In the genomic region with DNA sequence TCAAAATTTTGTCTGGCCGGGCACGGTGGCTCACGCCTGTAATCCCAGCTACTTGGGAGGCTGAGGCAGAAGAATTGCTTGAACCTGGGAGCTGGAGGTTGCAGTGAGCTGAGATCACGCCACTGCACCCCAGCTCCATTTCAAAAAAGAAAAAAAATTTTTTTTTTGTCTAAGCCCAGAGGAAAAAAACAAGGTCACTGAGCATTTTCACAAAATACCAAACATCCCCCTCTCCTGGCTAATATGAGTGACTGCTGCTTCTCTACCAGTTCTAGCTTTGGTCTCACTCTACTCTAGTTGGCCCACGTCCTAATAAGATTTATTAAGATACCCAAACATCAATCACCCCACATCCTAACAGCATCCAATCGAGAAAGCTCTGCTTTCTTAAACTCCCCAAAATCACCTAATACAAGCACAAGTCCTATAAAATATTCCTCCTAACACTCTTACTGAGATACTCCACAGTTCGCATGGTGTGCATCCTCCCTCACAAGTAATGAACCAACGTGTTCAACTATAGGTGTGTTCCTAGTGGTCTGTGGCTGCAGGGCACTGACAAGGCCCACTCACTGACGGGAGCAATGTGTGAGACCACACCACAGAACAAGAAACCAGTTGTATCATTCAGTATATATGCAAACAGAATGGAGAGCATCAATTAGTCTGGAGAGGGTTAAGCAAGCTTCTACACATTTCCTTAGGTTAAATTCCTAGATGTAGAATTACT, we compare ENCODE assay signal across 9 cellular contexts.
DNase-seq lines count a peak whose midpoint lies in the region; ATAC-seq and TF ChIP-seq lines count a peak whose summit lies in the region.
"Had no signal": no experiment of that assay in that cellular context is flagged by ENCODE, and none has a peak within 500 bp of the region (broad histone marks: within the 10 kb centered on the region; RNA-seq: fewer than 3 reads in every experiment).

No MANE protein-coding gene starts in this region.

- H3K9me3 Mint-ChIP-seq in CD14-positive monocyte: peaks cover 0 to 3% (median 0%) of the 10 kb centered on the region in 7 donors
- H3K9me3 Mint-ChIP-seq in activated naive CD8-positive, alpha-beta T cell (ENCODE audit: low read depth): no peaks in the 10 kb centered on the region

- no peaks in the 10 kb centered on the region for H3K27me3 ChIP-seq in mesenchymal stem cell (ENCODE audit: control insufficient read depth in 1 of 2, insufficient read depth in 1 of 2, low read length in 2 of 2)

- no peak overlapping the region for H2AFZ ChIP-seq in mesenchymal stem cell (ENCODE audit: low read depth, low read length)

- H3K36me3 ChIP-seq in mesenchymal stem cell (ENCODE audit: control insufficient read depth in 1 of 2, insufficient read depth in 2 of 2, low read depth in 1 of 2, low read length in 2 of 2): peaks cover 0 to 2% of the 10 kb centered on the region in 2 experiments

- H3K4me3 ChIP-seq in HFF-Myc (replicated peaks; ENCODE audit: low read depth, low read length) (no peak overlapping the region), mesenchymal stem cell (ENCODE audit: insufficient read depth in 1 of 2, low read depth in 1 of 2, low read length in 2 of 2) (no peak overlapping the region)

- TF ChIP-seq CTCF in CD14-positive monocyte (IDR thresholded peaks at IDR 0.05) (peak; percentile 41), HFF-Myc (IDR thresholded peaks at IDR 0.05; ENCODE audit: low read depth, low read length, missing control alignments) (peak; percentile 47)

- no peak overlapping the region for H3K4me3 Mint-ChIP-seq in CD14-positive monocyte
- peak overlapping the region; percentile 4 for H3K4me3 Mint-ChIP-seq in activated naive CD8-positive, alpha-beta T cell

- no peak overlapping the region for H4K91ac ChIP-seq in mesenchymal stem cell (ENCODE audit: low read length)

- no peak overlapping the region for H3K27ac ChIP-seq in mesenchymal stem cell (ENCODE audit: low read length, poor library complexity, severe bottlenecking)

- no peaks in the 10 kb centered on the region for H3K9me3 ChIP-seq in mesenchymal stem cell (ENCODE audit: control insufficient read depth, low read length)

- H2BK12ac ChIP-seq in mesenchymal stem cell (ENCODE audit: low read length in 2 of 2): no peak overlapping the region

- H3K4me2 ChIP-seq in mesenchymal stem cell (ENCODE audit: low read length, poor library complexity, severe bottlenecking): no peak overlapping the region

- peak overlapping the region in 1 of 2 experiments; percentile 58 for H3K4ac ChIP-seq in mesenchymal stem cell (ENCODE audit: low read depth in 1 of 2, low read length in 2 of 2)

- no peak for DNase-seq in CD14-positive monocyte (ENCODE audit: low spot score)
- DNase-seq in HFF-Myc (ENCODE audit: extremely low read depth, low read depth): no peak
- DNase-seq in mesenchymal stem cell: peak; percentile 49
- no peak for DNase-seq in putamen (ENCODE audit: low spot score)
- DNase-seq: T-helper 9 cell had no signal

- H3K27me3 Mint-ChIP-seq in CD14-positive monocyte (ENCODE audit: low read depth in 3 of 3): no peaks in the 10 kb centered on the region
- H3K27me3 Mint-ChIP-seq in activated naive CD8-positive, alpha-beta T cell: no peaks in the 10 kb centered on the region

- H3K23ac ChIP-seq in mesenchymal stem cell (ENCODE audit: low read length in 2 of 2): no peak overlapping the region

- H2BK5ac ChIP-seq in mesenchymal stem cell (ENCODE audit: low read depth, low read length, poor library complexity, severe bottlenecking): no peak overlapping the region

- no peak overlapping the region for H4K8ac ChIP-seq in mesenchymal stem cell (ENCODE audit: low read length)

- H3K14ac ChIP-seq in mesenchymal stem cell (ENCODE audit: low read length in 2 of 2): no peak overlapping the region

- H3K9ac ChIP-seq in mesenchymal stem cell (ENCODE audit: low read length): no peak overlapping the region

- 93% methylated on average over 8 of the region's 9 CpGs for WGBS in mesenchymal stem cell

- peaks cover 49% of the 10 kb centered on the region for H3K4me1 Mint-ChIP-seq in CD14-positive monocyte
- peaks cover 55% of the 10 kb centered on the region for H3K4me1 Mint-ChIP-seq in activated naive CD8-positive, alpha-beta T cell (ENCODE audit: low read depth)

- ATAC-seq in HG03280 (IDR thresholded peaks at IDR 0.05; ENCODE audit: unreplicated experiment) (no peak), GM21423 (IDR thresholded peaks at IDR 0.05; ENCODE audit: unreplicated experiment) (no peak), HG03457 (IDR thresholded peaks at IDR 0.05; ENCODE audit: unreplicated experiment) (no peak)

- peaks cover 4% of the 10 kb centered on the region for H3K79me1 ChIP-seq in mesenchymal stem cell (replicated peaks; ENCODE audit: low read length, poor library complexity, severe bottlenecking)

- no peaks in the 10 kb centered on the region for H3K4me1 ChIP-seq in mesenchymal stem cell (ENCODE audit: control insufficient read depth, insufficient read depth, low read depth, low read length)

- H2BK120ac ChIP-seq in mesenchymal stem cell (ENCODE audit: low read depth, low read length): no peak overlapping the region

- no peak overlapping the region for H2BK15ac ChIP-seq in mesenchymal stem cell (ENCODE audit: low read depth, poor library complexity, severe bottlenecking)

- intact Hi-C loops in CD14-positive monocyte (cut with micrococcal nuclease): loop anchor here in 1 of 2 donors (5.0 kb wide), 1 partner anchor 37 kb away; no protein-coding TSS in a partner anchor

- peak overlapping the region in 4 of 7 donors; percentile 1 to 46 (median 34) for H3K27ac Mint-ChIP-seq in CD14-positive monocyte
- peak overlapping the region; percentile 91 for H3K27ac Mint-ChIP-seq in activated naive CD8-positive, alpha-beta T cell

- no peak overlapping the region for H3K18ac ChIP-seq in mesenchymal stem cell (ENCODE audit: low read depth in 1 of 2, low read length in 2 of 2)

- peaks cover 27 to 49% of the 10 kb centered on the region in 2 donors for H3K36me3 Mint-ChIP-seq in CD14-positive monocyte
- peaks cover 10% of the 10 kb centered on the region for H3K36me3 Mint-ChIP-seq in activated naive CD8-positive, alpha-beta T cell

- H2AK5ac ChIP-seq in mesenchymal stem cell (ENCODE audit: low read length, severe bottlenecking): no peak overlapping the region
